Comparison of ENCODE assay signal across 8 cellular contexts in genomic region chr7:27184342-27185012, GRCh38. TPM values are rescaled to one million over a fixed set of nuclear protein-coding genes. Genes with fewer than 3 reads are reported as not detected.
DNase-seq lines count a peak whose midpoint lies in the region; ATAC-seq and TF ChIP-seq lines count a peak whose summit lies in the region.

No MANE protein-coding gene starts in this region.

- H3K27ac ChIP-seq in A673 (ENCODE audit: low read depth, low read length, poor library complexity, severe bottlenecking), result no peak overlapping the region
- peak overlapping the region in 3 of 4 donors; percentile 97 to 98 (median 98) for H3K27ac ChIP-seq in sigmoid colon

- peaks cover 98% of the 10 kb centered on the region for H3K27me3 ChIP-seq in A673 (replicated peaks; ENCODE audit: insufficient read depth, low read depth, low read length, poor library complexity)
- peaks cover 100% of the 10 kb centered on the region for H3K27me3 ChIP-seq in H7 (ENCODE audit: control insufficient read depth, insufficient read depth, low read length)
- peaks cover 0 to 17% (median 0%) of the 10 kb centered on the region in 3 donors for H3K27me3 ChIP-seq in sigmoid colon

- H3K4me3 ChIP-seq in A673 (ENCODE audit: low read depth, low read length, poor library complexity, severe bottlenecking) (peak overlapping the region; percentile 24), H7 (ENCODE audit: insufficient read depth, low read depth, low read length) (no peak overlapping the region), fibroblast of the aortic adventitia (ENCODE audit: low read depth, low read length) (peak overlapping the region; percentile 33), sigmoid colon (peak overlapping the region; percentile 71 to 76 (median 72))

- H3K9me3 ChIP-seq in A673 (ENCODE audit: low read depth, low read length, poor library complexity, severe bottlenecking) (no peaks in the 10 kb centered on the region), sigmoid colon (no peaks in the 10 kb centered on the region)

- intact Hi-C loops in A673 (cut with micrococcal nuclease; ENCODE audit: unreplicated experiment) (no loop called here), sigmoid colon (cut with DNase I) (no loop called here)

- no peak for ATAC-seq in GM21381 (IDR thresholded peaks at IDR 0.05; ENCODE audit: unreplicated experiment)

- no peak for DNase-seq in A673 (ENCODE audit: low spot score)
- peak; percentile 81 for DNase-seq in H7
- DNase-seq in UCSD-AML1 (lab: John Stamatoyannopoulos, UW; ENCODE audit: unreplicated experiment), result peak; percentile 24
- no peak for DNase-seq in fibroblast of the aortic adventitia (ENCODE audit: low read depth)
- DNase-seq in sigmoid colon, result peak; percentile 85
- no peak for DNase-seq in D341Med (ENCODE audit: low spot score)
- DNase-seq in HK-2 (ENCODE audit: unreplicated experiment), result no peak

- BruUV-seq in A673 (replicated peaks; lab: Mats Ljungman, UMichigan), result no TSS peak

- H3K36me3 ChIP-seq in A673 (ENCODE audit: insufficient read depth, low read length, poor library complexity, severe bottlenecking) (no peaks in the 10 kb centered on the region), H7 (replicated peaks; ENCODE audit: control insufficient read depth, insufficient read depth, low read length) (no peaks in the 10 kb centered on the region), sigmoid colon (no peaks in the 10 kb centered on the region)

- no peaks in the 10 kb centered on the region for H3K4me1 ChIP-seq in A673 (ENCODE audit: insufficient read depth, low read length, poor library complexity, severe bottlenecking)
- H3K4me1 ChIP-seq in sigmoid colon, result peaks cover 3 to 78% (median 52%) of the 10 kb centered on the region in 4 donors

- TF ChIP-seq CTCF in A673 (conservative IDR thresholded peaks at IDR 0.05; ENCODE audit: low read depth, low read length) (no peak), fibroblast of the aortic adventitia (IDR thresholded peaks at IDR 0.05; ENCODE audit: insufficient read depth, low read length) (no peak), sigmoid colon (IDR thresholded peaks at IDR 0.05) (no peak)

- WGBS in sigmoid colon, 2 donors, result 1% methylated on average over 72 of the region's 72 CpGs

- CTCF ChIA-PET in A673 (lab: Charles Lee), result interaction anchor here (0.6 kb wide), 1 partner anchor 909 kb away, joined by 3 read pairs; no protein-coding TSS in a partner anchor

- POLR2A ChIA-PET in A673 (lab: Charles Lee; ENCODE audit: low non-redundant PET), result no interaction called here

- peak in 1 of 2 donors; percentile 52 for TF ChIP-seq POLR2A in sigmoid colon (IDR thresholded peaks at IDR 0.05)

- TF ChIP-seq EP300 in sigmoid colon (IDR thresholded peaks at IDR 0.05), result no peak

RNA-seq across cellular contexts. Expression of gene HOXA11, which starts 0.6 kb away (rescaled TPM):
- total RNA-seq in A673 (2021) (not detected in 2 replicates), fibroblast of the aortic adventitia (ENCODE audit: low replicate concordance) (not detected in 2 replicates), sigmoid colon (10 to 100 TPM; 18.7 to 25.0 (median 22.1) TPM)
- total RNA-seq in H7 (2014; rRNA removed; shearing (Covaris generic)), result not detected in 2 replicates
- 1 to 10 TPM; 3.0 to 6.0 (median 4.8) TPM for polyA plus RNA-seq in sigmoid colon

RNA-seq across cellular contexts. Expression of gene HOXA10, which starts 10.4 kb away (rescaled TPM):
- total RNA-seq in A673 (2021), result not detected in 2 replicates
- not detected in 2 replicates for total RNA-seq in H7 (2014; rRNA removed; shearing (Covaris generic))
- 0.08 TPM in 1 of 2 replicates, not detected in the other for total RNA-seq in fibroblast of the aortic adventitia (ENCODE audit: low replicate concordance)
- total RNA-seq in sigmoid colon, result 10 to 100 TPM; 55.1 to 64.0 (median 59.5) TPM
- polyA plus RNA-seq in sigmoid colon, result 10 to 100 TPM; 22.2 to 25.0 (median 22.8) TPM

RNA-seq across cellular contexts. Expression of gene HOXA13, which starts 15.4 kb away (rescaled TPM):
- not detected in 2 replicates for total RNA-seq in A673 (2021)
- not detected in 2 replicates for total RNA-seq in H7 (2014; rRNA removed; shearing (Covaris generic))
- not detected in 2 replicates for total RNA-seq in fibroblast of the aortic adventitia (ENCODE audit: low replicate concordance)
- 10 to 100 TPM in 3 of 4 donors, 1 to 10 TPM in 1; 9.4 to 35.3 (median 21.8) TPM for total RNA-seq in sigmoid colon
- polyA plus RNA-seq in sigmoid colon, result 10 to 100 TPM; 10.7 to 21.6 (median 17.1) TPM

RNA-seq across cellular contexts. Expression of gene HOXA9, which starts 19.1 kb away (rescaled TPM):
- total RNA-seq in A673 (2021) (not detected in 2 replicates), fibroblast of the aortic adventitia (ENCODE audit: low replicate concordance) (not detected in 2 replicates), sigmoid colon (10 to 100 TPM; 13.0 to 35.7 (median 18.2) TPM)
- not detected in 2 replicates for total RNA-seq in H7 (2014; rRNA removed; shearing (Covaris generic))
- 10 to 100 TPM; 21.4 to 22.4 (median 21.6) TPM for polyA plus RNA-seq in sigmoid colon

RNA-seq across cellular contexts. Expression of gene HOXA7, which starts 28.0 kb away (rescaled TPM):
- total RNA-seq in A673 (2021) (0.56 and 1.5 TPM in 2 replicates), fibroblast of the aortic adventitia (ENCODE audit: low replicate concordance) (not detected in 2 replicates), sigmoid colon (1 to 10 TPM; 4.7 to 9.1 (median 7.3) TPM)
- not detected in 2 replicates for total RNA-seq in H7 (2014; rRNA removed; shearing (Covaris generic))
- polyA plus RNA-seq in sigmoid colon, result 10 to 100 TPM; 18.0 to 23.9 (median 18.0) TPM

Comparison
In these comparisons a context has a peak if more than half of its experiments do, and no peak if none do; other contexts are left out.
1. DNase-seq: peak in H7 (single experiment), UCSD-AML1 (single experiment) and sigmoid colon (single experiment); none in A673 (single experiment), fibroblast of the aortic adventitia (single experiment), D341Med (single experiment) and HK-2 (single experiment).
2. RNA of gene HOXA11, which starts 0.6 kb away (total RNA-seq): 18.7 to 25.0 TPM in sigmoid colon; not detected in A673, not detected in H7 and not detected in fibroblast of the aortic adventitia; every median in the first group is over 10 times any median in the second.
3. RNA of gene HOXA10, which starts 10.4 kb away (total RNA-seq): 55.1 to 64.0 TPM in sigmoid colon; not detected in A673, not detected in H7 and 0.08 TPM in fibroblast of the aortic adventitia; every median in the first group is over 10 times any median in the second.
4. RNA of gene HOXA13, which starts 15.4 kb away (total RNA-seq): 9.4 to 35.3 TPM in sigmoid colon; not detected in A673, not detected in H7 and not detected in fibroblast of the aortic adventitia; every median in the first group is over 10 times any median in the second.